Comparison of ENCODE assay signal across 8 cellular contexts in the genomic region with DNA sequence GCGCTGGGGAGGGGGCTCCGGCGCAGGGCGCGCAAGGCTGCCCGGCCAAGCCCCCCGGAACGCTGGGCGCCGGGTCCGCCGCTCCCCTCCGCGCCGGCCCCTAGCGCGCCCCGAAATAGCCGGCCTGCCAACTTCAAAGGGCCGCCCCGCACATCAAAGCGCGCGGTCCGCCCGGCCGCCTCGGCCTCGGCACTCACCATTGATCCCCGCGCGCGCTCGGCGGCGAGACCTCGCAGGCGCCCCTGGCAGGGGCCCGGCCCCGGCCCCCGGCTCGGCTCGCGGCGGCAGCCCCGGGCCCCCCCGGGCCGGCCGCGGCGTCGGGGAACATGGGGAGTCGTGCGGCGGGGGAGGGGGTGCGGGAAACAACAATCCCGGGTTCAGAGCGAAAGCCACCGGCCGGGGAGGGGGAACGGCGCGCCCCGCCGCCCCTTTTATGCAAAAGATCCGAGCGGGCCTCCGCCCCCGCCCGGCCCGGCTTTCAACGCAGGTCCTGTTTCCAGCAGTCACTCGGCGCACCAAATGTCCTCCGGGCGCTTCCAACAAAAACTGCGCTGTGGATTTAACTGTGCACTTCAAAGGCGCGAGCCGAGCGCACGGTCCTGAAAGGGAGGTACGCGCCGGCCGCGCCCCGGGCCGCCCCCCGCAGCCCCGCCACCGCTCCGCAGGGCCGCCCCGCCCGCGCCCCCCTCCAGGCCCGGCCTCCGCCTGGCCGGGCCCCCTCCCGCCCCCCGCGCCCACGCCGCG. TPM values are rescaled to one million over a fixed set of nuclear protein-coding genes. Genes with fewer than 3 reads are reported as not detected.
A peak's percentile ranks its signal among the peaks of the same experiment; 100 is the strongest.
DNase-seq lines count a peak whose midpoint lies in the region; ATAC-seq and TF ChIP-seq lines count a peak whose summit lies in the region.

No MANE protein-coding gene starts in this region.

- peaks cover 23% of the 10 kb centered on the region for H3K4me1 ChIP-seq in ovary (ENCODE audit: insufficient read depth)

- TF ChIP-seq EP300 in ovary (IDR thresholded peaks at IDR 0.05), result no peak

- intact Hi-C loops in Right ventricle myocardium superior (cut with DNase I) (loop anchor here (10.0 kb wide), 1 partner anchor 614 kb away; no protein-coding TSS in a partner anchor), ovary (cut with DNase I) (loop anchor here in 1 of 4 donors (5.0 to 10.0 kb wide), 2 partner anchors 144 to 357 kb away; no protein-coding TSS in a partner anchor)

- H3K27ac ChIP-seq in ovary (peak overlapping the region; percentile 92 to 96), temporal lobe (ENCODE audit: low read depth, low read length) (peak overlapping the region; percentile 27)

- peak; percentile 84 for DNase-seq in AG10803 (ENCODE audit: low read depth)
- peak; percentile 71 for DNase-seq in LNCaP clone FGC (ENCODE audit: low read depth)
- DNase-seq in activated naive CD8-positive, alpha-beta T cell treated with anti-CD3 and anti-CD28 coated beads, Interleukin-2, amount 50 U/mL, for 16 hours (ENCODE audit: low read depth, low spot score), result peak; percentile 37
- peak; percentile 90 for DNase-seq in Right ventricle myocardium superior
- peak; percentile 88 to 92 (median 88) for DNase-seq in ovary

- 1% methylated on average over 60 to 106 of the region's 106 CpGs for WGBS in ovary, 3 donors

- ATAC-seq in GM19463 (IDR thresholded peaks at IDR 0.05; ENCODE audit: unreplicated experiment) (peak; percentile 29), SK-N-SH treated with all-trans-retinoic acid at 6 μM for 48 hours (peak; percentile 36), Right ventricle myocardium superior (ENCODE audit: poor library complexity) (peak; percentile 9)

- peak; percentile 35 for TF ChIP-seq POLR2A in ovary (IDR thresholded peaks at IDR 0.05)

- no peaks in the 10 kb centered on the region for H3K36me3 ChIP-seq in ovary

- no peak for TF ChIP-seq CTCF in AG10803 (conservative IDR thresholded peaks at IDR 0.05; ENCODE audit: low read length)
- no peak for TF ChIP-seq CTCF in LNCaP clone FGC (IDR thresholded peaks at IDR 0.05; ENCODE audit: control insufficient read depth, extremely low read depth, insufficient read depth)
- TF ChIP-seq CTCF in ovary (IDR thresholded peaks at IDR 0.05), result no peak

- H3K9me3 ChIP-seq in ovary, result no peaks in the 10 kb centered on the region

- no peaks in the 10 kb centered on the region for H3K27me3 ChIP-seq in ovary

- H3K4me3 ChIP-seq in AG10803 (ENCODE audit: low read length), result peak overlapping the region; percentile 71
- peak overlapping the region; percentile 73 for H3K4me3 ChIP-seq in LNCaP clone FGC (ENCODE audit: low read depth, low read length)
- H3K4me3 ChIP-seq in ovary, result peak overlapping the region; percentile 86

TF ChIP-seq in SK-N-SH treated with all-trans-retinoic acid at 6 μM for 48 hours, 23 proteins besides CTCF, POLR2A, EP300 and RAD21:
- TF ChIP-seq ZNF70 (CRISPR knock-in tag; IDR thresholded peaks at IDR 0.05), result no peak
- TF ChIP-seq ZFP3 (CRISPR knock-in tag; IDR thresholded peaks at IDR 0.05), result no peak
- no peak for TF ChIP-seq ZNF8 (CRISPR knock-in tag; IDR thresholded peaks at IDR 0.05)
- TF ChIP-seq CREB5 (CRISPR knock-in tag; IDR thresholded peaks at IDR 0.05; ENCODE audit: low read depth), result no peak
- TF ChIP-seq CSRNP3 (CRISPR knock-in tag; IDR thresholded peaks at IDR 0.05), result no peak
- TF ChIP-seq CSDC2 (CRISPR knock-in tag; IDR thresholded peaks at IDR 0.05), result no peak
- TF ChIP-seq TCF4 (CRISPR knock-in tag; IDR thresholded peaks at IDR 0.05; ENCODE audit: borderline replicate concordance), result no peak
- TF ChIP-seq RARB (CRISPR knock-in tag; IDR thresholded peaks at IDR 0.05), result no peak
- no peak for TF ChIP-seq ZNF565 (CRISPR knock-in tag; conservative IDR thresholded peaks at IDR 0.05; ENCODE audit: low read depth)
- TF ChIP-seq ZC3H10 (CRISPR knock-in tag; IDR thresholded peaks at IDR 0.05), result no peak
- TF ChIP-seq, protein P1, sequence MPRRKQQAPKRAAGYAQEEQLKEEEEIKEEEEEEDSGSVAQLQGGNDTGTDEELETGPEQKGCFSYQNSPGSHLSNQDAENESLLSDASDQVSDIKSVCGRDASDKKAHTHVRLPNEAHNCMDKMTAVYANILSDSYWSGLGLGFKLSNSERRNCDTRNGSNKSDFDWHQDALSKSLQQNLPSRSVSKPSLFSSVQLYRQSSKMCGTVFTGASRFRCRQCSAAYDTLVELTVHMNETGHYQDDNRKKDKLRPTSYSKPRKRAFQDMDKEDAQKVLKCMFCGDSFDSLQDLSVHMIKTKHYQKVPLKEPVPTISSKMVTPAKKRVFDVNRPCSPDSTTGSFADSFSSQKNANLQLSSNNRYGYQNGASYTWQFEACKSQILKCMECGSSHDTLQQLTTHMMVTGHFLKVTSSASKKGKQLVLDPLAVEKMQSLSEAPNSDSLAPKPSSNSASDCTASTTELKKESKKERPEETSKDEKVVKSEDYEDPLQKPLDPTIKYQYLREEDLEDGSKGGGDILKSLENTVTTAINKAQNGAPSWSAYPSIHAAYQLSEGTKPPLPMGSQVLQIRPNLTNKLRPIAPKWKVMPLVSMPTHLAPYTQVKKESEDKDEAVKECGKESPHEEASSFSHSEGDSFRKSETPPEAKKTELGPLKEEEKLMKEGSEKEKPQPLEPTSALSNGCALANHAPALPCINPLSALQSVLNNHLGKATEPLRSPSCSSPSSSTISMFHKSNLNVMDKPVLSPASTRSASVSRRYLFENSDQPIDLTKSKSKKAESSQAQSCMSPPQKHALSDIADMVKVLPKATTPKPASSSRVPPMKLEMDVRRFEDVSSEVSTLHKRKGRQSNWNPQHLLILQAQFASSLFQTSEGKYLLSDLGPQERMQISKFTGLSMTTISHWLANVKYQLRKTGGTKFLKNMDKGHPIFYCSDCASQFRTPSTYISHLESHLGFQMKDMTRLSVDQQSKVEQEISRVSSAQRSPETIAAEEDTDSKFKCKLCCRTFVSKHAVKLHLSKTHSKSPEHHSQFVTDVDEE (CRISPR knock-in tag; IDR thresholded peaks at IDR 0.05), result no peak
- TF ChIP-seq, protein P2, sequence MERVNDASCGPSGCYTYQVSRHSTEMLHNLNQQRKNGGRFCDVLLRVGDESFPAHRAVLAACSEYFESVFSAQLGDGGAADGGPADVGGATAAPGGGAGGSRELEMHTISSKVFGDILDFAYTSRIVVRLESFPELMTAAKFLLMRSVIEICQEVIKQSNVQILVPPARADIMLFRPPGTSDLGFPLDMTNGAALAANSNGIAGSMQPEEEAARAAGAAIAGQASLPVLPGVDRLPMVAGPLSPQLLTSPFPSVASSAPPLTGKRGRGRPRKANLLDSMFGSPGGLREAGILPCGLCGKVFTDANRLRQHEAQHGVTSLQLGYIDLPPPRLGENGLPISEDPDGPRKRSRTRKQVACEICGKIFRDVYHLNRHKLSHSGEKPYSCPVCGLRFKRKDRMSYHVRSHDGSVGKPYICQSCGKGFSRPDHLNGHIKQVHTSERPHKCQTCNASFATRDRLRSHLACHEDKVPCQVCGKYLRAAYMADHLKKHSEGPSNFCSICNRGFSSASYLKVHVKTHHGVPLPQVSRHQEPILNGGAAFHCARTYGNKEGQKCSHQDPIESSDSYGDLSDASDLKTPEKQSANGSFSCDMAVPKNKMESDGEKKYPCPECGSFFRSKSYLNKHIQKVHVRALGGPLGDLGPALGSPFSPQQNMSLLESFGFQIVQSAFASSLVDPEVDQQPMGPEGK (CRISPR knock-in tag; IDR thresholded peaks at IDR 0.05; ENCODE audit: borderline replicate concordance), result no peak
TF ChIP-seq in SK-N-SH treated with all-trans-retinoic acid at 6 μM for 48 hours: peak in this region for 0.

RNA-seq across cellular contexts. Expression of gene AXIN2, which starts 0.6 kb away (rescaled TPM):
- 20.7 TPM for total RNA-seq in Right ventricle myocardium superior
- total RNA-seq in ovary, result 10 to 100 TPM; 17.7 to 75.7 (median 44.3) TPM
- polyA plus RNA-seq in ovary, result 10 to 100 TPM; 17.2 to 18.2 TPM
- total RNA-seq in temporal lobe, result 33.9 TPM

Comparison
In these comparisons a context has a peak if more than half of its experiments do, and no peak if none do; other contexts are left out.
1. Peak in every context shown above with its lines: DNase-seq, ATAC-seq, H3K4me3 ChIP-seq and H3K27ac ChIP-seq.
2. DNase-seq: peak in every context shown above with its lines; median percentile 90 in Right ventricle myocardium superior; 88 in ovary; 84 in AG10803; 71 in LNCaP clone FGC; 37 in activated naive CD8-positive, alpha-beta T cell treated with anti-CD3 and anti-CD28 coated beads, Interleukin-2, amount 50 U/mL, for 16 hours.